3 cellular contexts compared by ENCODE assay signal in genomic region chr9:7154003-7154619, GRCh38.
A peak's percentile ranks its signal among the peaks of the same experiment; 100 is the strongest.
TF ChIP-seq lines count a peak whose summit lies in the region.

No MANE protein-coding gene starts in this region.

TF ChIP-seq in SK-N-SH, 30 proteins besides CTCF, POLR2A, EP300 and RAD21:
- no peak for TF ChIP-seq NFIC (IDR thresholded peaks at IDR 0.05; ENCODE audit: borderline replicate concordance)
- TF ChIP-seq GATA2 (CRISPR knock-in tag; IDR thresholded peaks at IDR 0.05), result peak; percentile 49
TF ChIP-seq in SK-N-SH: peak in this region for 1.

TF ChIP-seq in SK-N-SH treated with all-trans-retinoic acid at 6 μM for 48 hours, 23 proteins besides CTCF, POLR2A, EP300 and RAD21 (continued from another document):
- TF ChIP-seq, protein P1, sequence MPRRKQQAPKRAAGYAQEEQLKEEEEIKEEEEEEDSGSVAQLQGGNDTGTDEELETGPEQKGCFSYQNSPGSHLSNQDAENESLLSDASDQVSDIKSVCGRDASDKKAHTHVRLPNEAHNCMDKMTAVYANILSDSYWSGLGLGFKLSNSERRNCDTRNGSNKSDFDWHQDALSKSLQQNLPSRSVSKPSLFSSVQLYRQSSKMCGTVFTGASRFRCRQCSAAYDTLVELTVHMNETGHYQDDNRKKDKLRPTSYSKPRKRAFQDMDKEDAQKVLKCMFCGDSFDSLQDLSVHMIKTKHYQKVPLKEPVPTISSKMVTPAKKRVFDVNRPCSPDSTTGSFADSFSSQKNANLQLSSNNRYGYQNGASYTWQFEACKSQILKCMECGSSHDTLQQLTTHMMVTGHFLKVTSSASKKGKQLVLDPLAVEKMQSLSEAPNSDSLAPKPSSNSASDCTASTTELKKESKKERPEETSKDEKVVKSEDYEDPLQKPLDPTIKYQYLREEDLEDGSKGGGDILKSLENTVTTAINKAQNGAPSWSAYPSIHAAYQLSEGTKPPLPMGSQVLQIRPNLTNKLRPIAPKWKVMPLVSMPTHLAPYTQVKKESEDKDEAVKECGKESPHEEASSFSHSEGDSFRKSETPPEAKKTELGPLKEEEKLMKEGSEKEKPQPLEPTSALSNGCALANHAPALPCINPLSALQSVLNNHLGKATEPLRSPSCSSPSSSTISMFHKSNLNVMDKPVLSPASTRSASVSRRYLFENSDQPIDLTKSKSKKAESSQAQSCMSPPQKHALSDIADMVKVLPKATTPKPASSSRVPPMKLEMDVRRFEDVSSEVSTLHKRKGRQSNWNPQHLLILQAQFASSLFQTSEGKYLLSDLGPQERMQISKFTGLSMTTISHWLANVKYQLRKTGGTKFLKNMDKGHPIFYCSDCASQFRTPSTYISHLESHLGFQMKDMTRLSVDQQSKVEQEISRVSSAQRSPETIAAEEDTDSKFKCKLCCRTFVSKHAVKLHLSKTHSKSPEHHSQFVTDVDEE (CRISPR knock-in tag; IDR thresholded peaks at IDR 0.05), result no peak
- TF ChIP-seq GLIS3 (CRISPR knock-in tag; IDR thresholded peaks at IDR 0.05) (no peak), ZC3H10 (CRISPR knock-in tag; IDR thresholded peaks at IDR 0.05) (no peak)
TF ChIP-seq in SK-N-SH treated with all-trans-retinoic acid at 6 μM for 48 hours: peak in this region for 0.

TF ChIP-seq in H1, 55 proteins besides CTCF, POLR2A, EP300 and RAD21:
- TF ChIP-seq RXRA (IDR thresholded peaks at IDR 0.05; ENCODE audit: insufficient read depth, low read depth, low read length) (no peak), TBP (IDR thresholded peaks at IDR 0.05; ENCODE audit: low read depth, low read length) (no peak), TAF7 (optimal IDR thresholded peaks at IDR 0.05; ENCODE audit: borderline replicate concordance, low read depth, low read length) (no peak), ATF2 (IDR thresholded peaks at IDR 0.05; ENCODE audit: low read length) (no peak), RFX5 (IDR thresholded peaks at IDR 0.05; ENCODE audit: borderline replicate concordance, low read depth, low read length) (no peak)
- TF ChIP-seq, protein P2, sequence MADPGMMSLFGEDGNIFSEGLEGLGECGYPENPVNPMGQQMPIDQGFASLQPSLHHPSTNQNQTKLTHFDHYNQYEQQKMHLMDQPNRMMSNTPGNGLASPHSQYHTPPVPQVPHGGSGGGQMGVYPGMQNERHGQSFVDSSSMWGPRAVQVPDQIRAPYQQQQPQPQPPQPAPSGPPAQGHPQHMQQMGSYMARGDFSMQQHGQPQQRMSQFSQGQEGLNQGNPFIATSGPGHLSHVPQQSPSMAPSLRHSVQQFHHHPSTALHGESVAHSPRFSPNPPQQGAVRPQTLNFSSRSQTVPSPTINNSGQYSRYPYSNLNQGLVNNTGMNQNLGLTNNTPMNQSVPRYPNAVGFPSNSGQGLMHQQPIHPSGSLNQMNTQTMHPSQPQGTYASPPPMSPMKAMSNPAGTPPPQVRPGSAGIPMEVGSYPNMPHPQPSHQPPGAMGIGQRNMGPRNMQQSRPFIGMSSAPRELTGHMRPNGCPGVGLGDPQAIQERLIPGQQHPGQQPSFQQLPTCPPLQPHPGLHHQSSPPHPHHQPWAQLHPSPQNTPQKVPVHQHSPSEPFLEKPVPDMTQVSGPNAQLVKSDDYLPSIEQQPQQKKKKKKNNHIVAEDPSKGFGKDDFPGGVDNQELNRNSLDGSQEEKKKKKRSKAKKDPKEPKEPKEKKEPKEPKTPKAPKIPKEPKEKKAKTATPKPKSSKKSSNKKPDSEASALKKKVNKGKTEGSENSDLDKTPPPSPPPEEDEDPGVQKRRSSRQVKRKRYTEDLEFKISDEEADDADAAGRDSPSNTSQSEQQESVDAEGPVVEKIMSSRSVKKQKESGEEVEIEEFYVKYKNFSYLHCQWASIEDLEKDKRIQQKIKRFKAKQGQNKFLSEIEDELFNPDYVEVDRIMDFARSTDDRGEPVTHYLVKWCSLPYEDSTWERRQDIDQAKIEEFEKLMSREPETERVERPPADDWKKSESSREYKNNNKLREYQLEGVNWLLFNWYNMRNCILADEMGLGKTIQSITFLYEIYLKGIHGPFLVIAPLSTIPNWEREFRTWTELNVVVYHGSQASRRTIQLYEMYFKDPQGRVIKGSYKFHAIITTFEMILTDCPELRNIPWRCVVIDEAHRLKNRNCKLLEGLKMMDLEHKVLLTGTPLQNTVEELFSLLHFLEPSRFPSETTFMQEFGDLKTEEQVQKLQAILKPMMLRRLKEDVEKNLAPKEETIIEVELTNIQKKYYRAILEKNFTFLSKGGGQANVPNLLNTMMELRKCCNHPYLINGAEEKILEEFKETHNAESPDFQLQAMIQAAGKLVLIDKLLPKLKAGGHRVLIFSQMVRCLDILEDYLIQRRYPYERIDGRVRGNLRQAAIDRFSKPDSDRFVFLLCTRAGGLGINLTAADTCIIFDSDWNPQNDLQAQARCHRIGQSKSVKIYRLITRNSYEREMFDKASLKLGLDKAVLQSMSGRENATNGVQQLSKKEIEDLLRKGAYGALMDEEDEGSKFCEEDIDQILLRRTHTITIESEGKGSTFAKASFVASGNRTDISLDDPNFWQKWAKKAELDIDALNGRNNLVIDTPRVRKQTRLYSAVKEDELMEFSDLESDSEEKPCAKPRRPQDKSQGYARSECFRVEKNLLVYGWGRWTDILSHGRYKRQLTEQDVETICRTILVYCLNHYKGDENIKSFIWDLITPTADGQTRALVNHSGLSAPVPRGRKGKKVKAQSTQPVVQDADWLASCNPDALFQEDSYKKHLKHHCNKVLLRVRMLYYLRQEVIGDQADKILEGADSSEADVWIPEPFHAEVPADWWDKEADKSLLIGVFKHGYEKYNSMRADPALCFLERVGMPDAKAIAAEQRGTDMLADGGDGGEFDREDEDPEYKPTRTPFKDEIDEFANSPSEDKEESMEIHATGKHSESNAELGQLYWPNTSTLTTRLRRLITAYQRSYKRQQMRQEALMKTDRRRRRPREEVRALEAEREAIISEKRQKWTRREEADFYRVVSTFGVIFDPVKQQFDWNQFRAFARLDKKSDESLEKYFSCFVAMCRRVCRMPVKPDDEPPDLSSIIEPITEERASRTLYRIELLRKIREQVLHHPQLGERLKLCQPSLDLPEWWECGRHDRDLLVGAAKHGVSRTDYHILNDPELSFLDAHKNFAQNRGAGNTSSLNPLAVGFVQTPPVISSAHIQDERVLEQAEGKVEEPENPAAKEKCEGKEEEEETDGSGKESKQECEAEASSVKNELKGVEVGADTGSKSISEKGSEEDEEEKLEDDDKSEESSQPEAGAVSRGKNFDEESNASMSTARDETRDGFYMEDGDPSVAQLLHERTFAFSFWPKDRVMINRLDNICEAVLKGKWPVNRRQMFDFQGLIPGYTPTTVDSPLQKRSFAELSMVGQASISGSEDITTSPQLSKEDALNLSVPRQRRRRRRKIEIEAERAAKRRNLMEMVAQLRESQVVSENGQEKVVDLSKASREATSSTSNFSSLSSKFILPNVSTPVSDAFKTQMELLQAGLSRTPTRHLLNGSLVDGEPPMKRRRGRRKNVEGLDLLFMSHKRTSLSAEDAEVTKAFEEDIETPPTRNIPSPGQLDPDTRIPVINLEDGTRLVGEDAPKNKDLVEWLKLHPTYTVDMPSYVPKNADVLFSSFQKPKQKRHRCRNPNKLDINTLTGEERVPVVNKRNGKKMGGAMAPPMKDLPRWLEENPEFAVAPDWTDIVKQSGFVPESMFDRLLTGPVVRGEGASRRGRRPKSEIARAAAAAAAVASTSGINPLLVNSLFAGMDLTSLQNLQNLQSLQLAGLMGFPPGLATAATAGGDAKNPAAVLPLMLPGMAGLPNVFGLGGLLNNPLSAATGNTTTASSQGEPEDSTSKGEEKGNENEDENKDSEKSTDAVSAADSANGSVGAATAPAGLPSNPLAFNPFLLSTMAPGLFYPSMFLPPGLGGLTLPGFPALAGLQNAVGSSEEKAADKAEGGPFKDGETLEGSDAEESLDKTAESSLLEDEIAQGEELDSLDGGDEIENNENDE (IDR thresholded peaks at IDR 0.05; ENCODE audit: insufficient replicate concordance, low read length), result no peak
